In the genomic region with DNA sequence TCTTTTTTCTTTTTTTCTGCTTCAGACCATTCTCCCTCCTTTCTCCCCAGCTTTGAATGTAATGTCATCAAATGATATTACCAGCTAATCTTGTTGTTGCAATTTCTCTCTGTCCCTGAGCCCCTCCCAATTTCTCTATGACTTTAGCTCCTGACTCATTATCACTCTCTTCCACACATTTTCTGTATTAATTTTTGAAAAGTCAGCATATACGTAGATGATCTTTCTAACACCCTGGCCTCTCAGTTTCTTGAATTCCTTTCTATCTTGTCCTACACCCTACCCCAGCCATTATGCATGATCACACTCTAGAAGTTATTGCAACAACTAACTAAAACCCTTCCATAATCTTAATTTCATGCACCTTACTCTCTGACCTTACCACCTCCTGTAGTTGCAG, we compare ENCODE assay signal across 27 cellular contexts.
"Had no signal": no experiment of that assay in that cellular context is flagged by ENCODE, and none has a peak within 500 bp of the region (broad histone marks: within the 10 kb centered on the region; RNA-seq: fewer than 3 reads in every experiment).

No MANE protein-coding gene starts in this region.

- H3K4me1 ChIP-seq: stomach, suprapubic skin, testis, thyroid gland, tibial artery, tibial nerve, transverse colon, upper lobe of left lung, upper lobe of right lung, uterus, vagina had no signal

- H3K9me3 ChIP-seq: stomach, suprapubic skin, testis, thoracic aorta, thyroid gland, tibial artery, tibial nerve, transverse colon, upper lobe of left lung, upper lobe of right lung, uterus, vagina had no signal

- DNase-seq: stimulated activated CD4-positive, alpha-beta T cell treated with anti-CD3 and anti-CD28 coated beads, Interleukin-2, amount 100 ng/mL, for 48 hours; stimulated activated CD4-positive, alpha-beta T cell treated with anti-CD3 and anti-CD28 coated beads, Interleukin-4, amount 100 ng/mL, for 1 hour; stimulated activated CD4-positive, alpha-beta T cell treated with anti-CD3 and anti-CD28 coated beads, Interleukin-4, amount 100 ng/mL, for 24 hours; stimulated activated CD4-positive, alpha-beta T cell treated with anti-CD3 and anti-CD28 coated beads, Interleukin-4, amount 100 ng/mL, for 4 hours; stimulated activated CD8-positive, alpha-beta memory T cell treated with anti-CD3 and anti-CD28 coated beads, Interleukin-4, amount 100 ng/mL, for 48 hours; stimulated activated naive B cell treated with anti-CD40 and anti-IgM and Interleukin-4, amounts not matched to agents 10 μg/mL and 1 μg/mL and 100 μg/mL, for 72 hours; stimulated activated naive CD4-positive, alpha-beta T cell; stimulated activated naive CD4-positive, alpha-beta T cell treated with Interleukin-2 at 50 U/mL for 16 hours; stimulated activated naive CD8-positive, alpha-beta T cell treated with anti-CD3 and anti-CD28 coated beads, Interleukin-15, amount 100 ng/mL, for 72 hours; stimulated activated naive CD8-positive, alpha-beta T cell treated with anti-CD3 and anti-CD28 coated beads, Interleukin-15, Interleukin-2, amounts not matched to agents 100 U/mL and 50 U/mL, for 24 hours; stomach; substantia nigra; testis; thyroid gland; tibial artery; transverse colon; trophoblast cell; upper lobe of left lung; upper lobe of right lung; uterus had no signal

- H3K36me3 ChIP-seq: stomach, suprapubic skin, thoracic aorta, thyroid gland, tibial artery, tibial nerve, transverse colon, upper lobe of left lung, upper lobe of right lung, uterus, vagina had no signal

- H3K27me3 ChIP-seq: suprapubic skin, testis, tibial nerve, transverse colon, upper lobe of left lung, vagina had no signal

- H3K27ac ChIP-seq: stomach, suprapubic skin, testis, thoracic aorta, thyroid gland, tibial artery, tibial nerve, transverse colon, upper lobe of left lung, upper lobe of right lung, uterus, vagina had no signal

- FAIRE-seq: urothelium cell line had no signal

- H3K4me3 ChIP-seq: stomach, suprapubic skin, testis, thoracic aorta, thyroid gland, tibial artery, tibial nerve, transverse colon, upper lobe of left lung, upper lobe of right lung, uterus, vagina had no signal

- ATAC-seq: stimulated activated effector memory CD8-positive, alpha-beta T cell treated with anti-CD3 and anti-CD28 coated beads, Interleukin-12 subunit alpha, Interleukin-12 subunit beta, amount 100 ng/mL, for 72 hours; stimulated activated memory B cell treated with anti-CD40 and anti-IgM and Interleukin-4, amounts not matched to agents 10 μg/mL and 1 μg/mL and 100 μg/mL, for 72 hours; stimulated activated naive B cell treated with anti-CD40 and anti-IgM and Interleukin-4, amounts not matched to agents 10 μg/mL and 1 μg/mL and 100 μg/mL, for 72 hours; stimulated activated naive CD8-positive, alpha-beta T cell treated with anti-CD3 and anti-CD28 coated beads, Interleukin-15, amount 100 ng/mL, for 72 hours; stimulated activated naive CD8-positive, alpha-beta T cell treated with anti-CD3 and anti-CD28 coated beads, Interleukin-15, Interleukin-2, amounts not matched to agents 100 U/mL and 50 U/mL, for 24 hours; upper lobe of right lung had no signal
